17 cellular contexts compared by ENCODE assay signal in the genomic region with DNA sequence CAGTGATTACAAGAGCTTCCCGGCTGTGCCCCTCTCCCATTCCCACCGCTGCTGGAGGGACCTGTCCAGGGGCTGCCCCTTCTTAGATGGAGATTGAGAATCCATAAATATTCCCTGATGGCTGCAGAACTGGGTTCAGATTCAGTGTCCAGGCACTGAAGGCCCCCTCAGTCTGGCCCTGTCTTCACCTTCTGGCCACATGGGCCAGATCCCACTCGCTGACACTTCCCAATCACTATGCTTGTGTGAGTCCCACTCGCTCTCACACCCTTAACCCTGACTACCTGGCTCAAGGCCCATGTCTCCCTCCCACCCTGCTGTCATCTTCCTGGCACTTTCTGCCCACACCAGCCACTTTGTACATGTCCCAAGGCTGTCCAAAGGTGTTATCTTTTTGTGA.
"Had no signal": no experiment of that assay in that cellular context is flagged by ENCODE, and none has a peak within 500 bp of the region (broad histone marks: within the 10 kb centered on the region; RNA-seq: fewer than 3 reads in every experiment).

No MANE protein-coding gene starts in this region.

- H3K9me3 Mint-ChIP-seq: activated CD4-positive, alpha-beta T cell treated with anti-CD3 and anti-CD28 coated beads, Interleukin-2, amount 10 ng/mL, durations not matched to agents 24 days and 14 days; activated CD8-positive, alpha-beta T cell treated with anti-CD3 and anti-CD28 coated beads for 36 hours; activated naive CD4-positive, alpha-beta T cell treated with anti-CD3 and anti-CD28 coated beads, Interleukin-2, amount 10 ng/mL, durations not matched to agents 7 days and 5 days; activated T-cell treated with anti-CD3 and anti-CD28 coated beads, Interleukin-2, amount 50 U/mL, for 4 hours had no signal

- H3K4me3 ChIP-seq: left lung, tibial artery, uterus had no signal

- H3K27ac ChIP-seq: brain microvascular endothelial cell, gastroesophageal sphincter, heart left ventricle, left lung, tibial artery, uterus had no signal

- H3K4me1 ChIP-seq: uterus had no signal

- H3K36me3 ChIP-seq: brain microvascular endothelial cell, gastroesophageal sphincter, heart left ventricle, left lung, tibial artery, uterus had no signal

- H3K27ac Mint-ChIP-seq: activated CD4-positive, alpha-beta T cell treated with anti-CD3 and anti-CD28 coated beads, Interleukin-2, amount 10 ng/mL, durations not matched to agents 24 days and 14 days; activated CD8-positive, alpha-beta T cell treated with anti-CD3 and anti-CD28 coated beads for 36 hours; activated naive CD4-positive, alpha-beta T cell treated with anti-CD3 and anti-CD28 coated beads, Interleukin-2, amount 10 ng/mL, durations not matched to agents 7 days and 5 days; progenitor cell of endocrine pancreas had no signal

- H3K27me3 ChIP-seq: uterus had no signal

- DNase-seq: activated T-cell treated with anti-CD3 and anti-CD28 coated beads, Interleukin-2, amount 50 U/mL, for 4 hours; aorta; brain microvascular endothelial cell; effector CD4-positive, alpha-beta T cell; heart left ventricle; kidney; left lung; midbrain; stimulated activated naive CD8-positive, alpha-beta T cell treated with anti-CD3 and anti-CD28 coated beads, Interleukin-15, Interleukin-2, amounts not matched to agents 100 U/mL and 50 U/mL, for 24 hours; substantia nigra; tibial artery; uterus had no signal

- H3K36me3 Mint-ChIP-seq: activated naive CD4-positive, alpha-beta T cell treated with anti-CD3 and anti-CD28 coated beads, Interleukin-2, amount 10 ng/mL, durations not matched to agents 7 days and 5 days had no signal
